8 cellular contexts compared by ENCODE assay signal in genomic region chr12:121583334-121583661, GRCh38. TPM values are rescaled to one million over a fixed set of nuclear protein-coding genes. Genes with fewer than 3 reads are reported as not detected.
DNase-seq lines count a peak whose midpoint lies in the region; ATAC-seq, FAIRE-seq and TF ChIP-seq lines count a peak whose summit lies in the region.
"Not testable (repeated sequence)": the region's sequence is repeated elsewhere in the genome, so short reads cannot be mapped to it uniquely, and the experiment has no call there.

No MANE protein-coding gene starts in this region.

- H2BK15ac ChIP-seq in H1 (ENCODE audit: low read length), result peak overlapping the region; percentile 34; the same call in 1 of the 2 replicates
- H2BK15ac ChIP-seq in neuronal stem cell (ENCODE audit: low read length), result not testable (repeated sequence)

- not testable (repeated sequence) for H4K8ac ChIP-seq in H1 (ENCODE audit: extremely low read depth, insufficient read depth, low read length); neuronal stem cell (ENCODE audit: low read depth, low read length)

- not testable (repeated sequence) for H4K20me1 ChIP-seq in BLaER1; H1 (replicated peaks in 1 of 2; ENCODE audit: control insufficient read depth in 1 of 2, insufficient read depth in 2 of 2, low read length in 2 of 2); HepG2 (ENCODE audit: insufficient read depth, low read length)

- H2AK5ac ChIP-seq in H1 (ENCODE audit: low read depth, low read length), result peak overlapping the region; percentile 78; the same call in 1 of the 2 replicates
- H2AK5ac ChIP-seq in neuronal stem cell (ENCODE audit: low read depth, low read length), result not testable (repeated sequence)

- not testable (repeated sequence) for H2AFZ ChIP-seq in H1 (ENCODE audit: low read length); HepG2 (ENCODE audit: low read length); neuronal stem cell (ENCODE audit: low read length)

- WGBS in H1 (ENCODE audit: extremely low coverage in 1 of 2, insufficient coverage in 1 of 2, insufficient read length in 1 of 2, insufficient replicate concordance in 2 of 2, low coverage in 1 of 2, low lambda C conversion rate in 2 of 2, missing lambda C conversion rate in 1 of 2), 2 experiments, result 76% methylated on average over 2 of the region's 2 CpGs; no CpG with 5 or more reads in 1 of the 2 experiments
- 93% methylated on average over 2 of the region's 2 CpGs for WGBS in HepG2 (ENCODE audit: low lambda C conversion rate)
- WGBS in neuronal stem cell (ENCODE audit: extremely low coverage in 2 of 2, insufficient read length in 2 of 2, insufficient replicate concordance in 1 of 2), 2 donors, result no CpG with 5 or more reads among the region's 2 CpGs

- H3K79me2 ChIP-seq in H1 (ENCODE audit: control insufficient read depth in 1 of 2, insufficient read depth in 2 of 2, low read length in 2 of 2), result peaks cover 0 to 57% of the 10 kb centered on the region in 2 experiments; a peak in 2 of 4 replicates
- not testable (repeated sequence) for H3K79me2 ChIP-seq in HepG2 (ENCODE audit: insufficient read depth, low read length)

- peak overlapping the region; percentile 65 for H4K5ac ChIP-seq in H1 (ENCODE audit: insufficient read length, low read depth, low read length)

- H3K9me3 Mint-ChIP-seq in activated T-helper 17 cell treated with anti-CD3 and anti-CD28 coated beads, Interleukin-2, amount 50 U/mL, for 72 hours; stimulated activated naive B cell treated with anti-CD40 and anti-IgM and Interleukin-4, amounts not matched to agents 10 μg/mL and 1 μg/mL and 100 μg/mL, for 72 hours: not testable (repeated sequence)

- peak overlapping the region; percentile 77; the same call in 1 of the 2 replicates for H2BK20ac ChIP-seq in H1 (ENCODE audit: low read length)

- POLR2A ChIA-PET in H1 (lab: Charles Lee; ENCODE audit: partially characterized antibody) (interaction anchor here (0.5 to 31.0 kb wide), 22 partner anchors 7 to 282 kb away, joined by 3 to 793 read pairs (median 5); partner anchors contain the start of genes MORN3 and ORAI1), HepG2 (lab: Yijun Ruan, JAX) (interaction anchor here (1.2 to 1.8 kb wide), 2 partner anchors 22 to 50 kb away, joined by 3 to 4 read pairs; no protein-coding TSS in a partner anchor)

- not testable (repeated sequence) for H3K27ac ChIP-seq in BLaER1; HepG2 (ENCODE audit: extremely low read length, insufficient read depth, low read length)
- H3K27ac ChIP-seq in H1 (ENCODE audit: low read depth, low read length) (peak overlapping the region; percentile 72), neuronal stem cell (replicated peaks; ENCODE audit: low read length) (peak overlapping the region; percentile 99)

- not testable (repeated sequence) for TF ChIP-seq CTCF in H1 (IDR thresholded peaks at IDR 0.05; ENCODE audit: control extremely low read depth in 1 of 3, insufficient read depth in 1 of 3, low read depth in 1 of 3, low read length in 3 of 3); HepG2 (CRISPR knock-in tag; IDR thresholded peaks at IDR 0.05)

- not testable (repeated sequence) for H3K27me3 Mint-ChIP-seq in activated T-helper 17 cell treated with anti-CD3 and anti-CD28 coated beads, Interleukin-2, amount 50 U/mL, for 72 hours; stimulated activated naive B cell treated with anti-CD40 and anti-IgM and Interleukin-4, amounts not matched to agents 10 μg/mL and 1 μg/mL and 100 μg/mL, for 72 hours

- not testable (repeated sequence) for H2BK120ac ChIP-seq in H1 (replicated peaks; ENCODE audit: low read depth, low read length); neuronal stem cell (ENCODE audit: low read depth, low read length)

- not testable (repeated sequence) for H3K27me3 ChIP-seq in BLaER1; NT2/D1 (ENCODE audit: insufficient read depth, insufficient read length); H1 (replicated peaks in 1 of 4; ENCODE audit: control insufficient read depth in 3 of 4, extremely low read depth in 1 of 4, insufficient read depth in 3 of 4, low read length in 3 of 4); HepG2 (ENCODE audit: control insufficient read depth in 1 of 2, insufficient read depth in 2 of 2, low read length in 2 of 2); neuronal stem cell (ENCODE audit: control insufficient read depth in 3 of 3, insufficient read depth in 3 of 3, low read depth in 1 of 3, low read length in 3 of 3)

- not testable (repeated sequence) for BruUV-seq in HepG2 (replicated peaks; lab: Mats Ljungman, UMichigan)

- H2BK12ac ChIP-seq in H1 (ENCODE audit: low read depth, low read length), result peak overlapping the region; percentile 91
- not testable (repeated sequence) for H2BK12ac ChIP-seq in neuronal stem cell (ENCODE audit: low read length)

- in situ Hi-C loops in HepG2 (cut with HindIII; ENCODE audit: extremely low pct_ligation_motif_present, low pct_unique_long_range_greater_than_20kb), result not testable (repeated sequence)

- H3K9ac ChIP-seq in BLaER1; HepG2 (ENCODE audit: insufficient read depth, low read depth, low read length); neuronal stem cell (ENCODE audit: low read depth, low read length, poor library complexity): not testable (repeated sequence)
- H3K9ac ChIP-seq in ES-I3 (ENCODE audit: low read depth, low read length) (0 out of 2 replicates have a peak overlapping the region, but pooled peaks have one; percentile 89), NT2/D1 (ENCODE audit: insufficient read length, low read depth) (peak overlapping the region; percentile 29), H1 (replicated peaks in 1 of 4; ENCODE audit: extremely low read depth in 1 of 4, low read depth in 3 of 4, low read length in 3 of 4) (0 out of 7 replicates have a peak overlapping the region, but pooled peaks of 1 of the 4 experiments have one; percentile 5)

- H3K4ac ChIP-seq in H1 (replicated peaks; ENCODE audit: insufficient read length, low read depth, low read length); neuronal stem cell (ENCODE audit: low read length): not testable (repeated sequence)

- H3K9me3 ChIP-seq in BLaER1; ES-I3 (ENCODE audit: control insufficient read depth, insufficient read depth, low read length); NT2/D1 (ENCODE audit: insufficient read depth, low read length); H1 (ENCODE audit: insufficient read depth in 2 of 2, low read depth in 1 of 2, low read length in 1 of 2); HepG2 (ENCODE audit: low read length); neuronal stem cell (replicated peaks in 1 of 2; ENCODE audit: control insufficient read depth in 2 of 2, insufficient read depth in 1 of 2, low read depth in 1 of 2, low read length in 2 of 2): not testable (repeated sequence)

- H3K56ac ChIP-seq in H1 (replicated peaks; ENCODE audit: insufficient read length, low read depth, low read length), result not testable (repeated sequence)

- H3K4me2 ChIP-seq in BLaER1 (peak overlapping the region; percentile 91), H1 (ENCODE audit: insufficient read depth in 1 of 2, low read depth in 2 of 2, low read length in 2 of 2) (peak overlapping the region; percentile 93 to 100), neuronal stem cell (ENCODE audit: insufficient read depth, low read length, poor library complexity, severe bottlenecking) (peak overlapping the region; percentile 82)
- not testable (repeated sequence) for H3K4me2 ChIP-seq in HepG2 (ENCODE audit: low read depth, low read length)

- intact Hi-C loops in HepG2 (cut with micrococcal nuclease; ENCODE audit: unreplicated experiment), result not testable (repeated sequence)

- H3K4me1 Mint-ChIP-seq in activated T-helper 17 cell treated with anti-CD3 and anti-CD28 coated beads, Interleukin-2, amount 50 U/mL, for 72 hours, result not testable (repeated sequence)
- peaks cover 20 to 35% of the 10 kb centered on the region in 2 donors for H3K4me1 Mint-ChIP-seq in stimulated activated naive B cell treated with anti-CD40 and anti-IgM and Interleukin-4, amounts not matched to agents 10 μg/mL and 1 μg/mL and 100 μg/mL, for 72 hours

- H3K23ac ChIP-seq in H1 (ENCODE audit: insufficient read length); neuronal stem cell (ENCODE audit: low read depth, low read length, poor library complexity): not testable (repeated sequence)

- H3K4me3 Mint-ChIP-seq in activated T-helper 17 cell treated with anti-CD3 and anti-CD28 coated beads, Interleukin-2, amount 50 U/mL, for 72 hours, result peak overlapping the region; percentile 97
- not testable (repeated sequence) for H3K4me3 Mint-ChIP-seq in stimulated activated naive B cell treated with anti-CD40 and anti-IgM and Interleukin-4, amounts not matched to agents 10 μg/mL and 1 μg/mL and 100 μg/mL, for 72 hours

- peak overlapping the region; percentile 89 for H2BK5ac ChIP-seq in H1 (ENCODE audit: low read depth, low read length)
- not testable (repeated sequence) for H2BK5ac ChIP-seq in neuronal stem cell (ENCODE audit: low read length)

- peak overlapping the region; percentile 93 for H3K18ac ChIP-seq in H1 (ENCODE audit: extremely low read depth, low read length)
- H3K18ac ChIP-seq in neuronal stem cell (ENCODE audit: low read length), result not testable (repeated sequence)

- not testable (repeated sequence) for TF ChIP-seq RAD21 in H1 (IDR thresholded peaks at IDR 0.05 in 1 of 2, conservative IDR thresholded peaks at IDR 0.05 in 1 of 2; ENCODE audit: low read depth in 2 of 2, low read length in 2 of 2); HepG2 (CRISPR knock-in tag; IDR thresholded peaks at IDR 0.05)

- not testable (repeated sequence) for H3K4me3 ChIP-seq in BLaER1; NT2/D1 (ENCODE audit: insufficient read length, low read depth); HepG2 (replicated peaks in 1 of 3; ENCODE audit: insufficient read depth in 1 of 3, low read depth in 2 of 3, low read length in 3 of 3)
- H3K4me3 ChIP-seq in H1 (ENCODE audit: extremely low read depth in 1 of 4, insufficient read depth in 2 of 4, low read depth in 3 of 4, low read length in 4 of 4) (peak overlapping the region; percentile 12 to 88 (median 81); a peak in 3 of 8 replicates), neuronal stem cell (ENCODE audit: low read length in 2 of 2) (peak overlapping the region in 1 of 2 donors; percentile 71)

- ATAC-seq in activated T-helper 17 cell treated with anti-CD3 and anti-CD28 coated beads, Interleukin-2, amount 50 U/mL, for 72 hours (replicated peaks); HepG2; stimulated activated naive B cell treated with anti-CD40 and anti-IgM and Interleukin-4, amounts not matched to agents 10 μg/mL and 1 μg/mL and 100 μg/mL, for 72 hours (replicated peaks): not testable (repeated sequence)

- H3K27ac Mint-ChIP-seq in activated T-helper 17 cell treated with anti-CD3 and anti-CD28 coated beads, Interleukin-2, amount 50 U/mL, for 72 hours, result not testable (repeated sequence)
- peak overlapping the region; percentile 25 for H3K27ac Mint-ChIP-seq in stimulated activated naive B cell treated with anti-CD40 and anti-IgM and Interleukin-4, amounts not matched to agents 10 μg/mL and 1 μg/mL and 100 μg/mL, for 72 hours

- TF ChIP-seq EP300 in H1 (IDR thresholded peaks at IDR 0.05; ENCODE audit: borderline replicate concordance in 1 of 2, low read depth in 2 of 2, low read length in 2 of 2); HepG2 (IDR thresholded peaks at IDR 0.05; ENCODE audit: low read depth in 2 of 2, low read length in 2 of 2); HepG2 (CRISPR knock-in tag; IDR thresholded peaks at IDR 0.05; ENCODE audit: borderline replicate concordance): not testable (repeated sequence)

- peaks cover 14% of the 10 kb centered on the region for H3K23me2 ChIP-seq in H1 (ENCODE audit: low read depth, low read length)

- DNase-seq in NT2/D1 (ENCODE audit: low read depth, low spot score); H1 (ENCODE audit: low read depth in 1 of 2, low spot score in 2 of 2); HepG2 (ENCODE audit: low spot score); neuronal stem cell (ENCODE audit: low spot score); stimulated activated naive B cell treated with anti-CD40 and anti-IgM and Interleukin-4, amounts not matched to agents 10 μg/mL and 1 μg/mL and 100 μg/mL, for 72 hours: not testable (repeated sequence)

- not testable (repeated sequence) for H3K79me1 ChIP-seq in H1 (ENCODE audit: low read depth, low read length); neuronal stem cell (ENCODE audit: low read depth, low read length)

- peaks cover 65% of the 10 kb centered on the region for H3K4me1 ChIP-seq in BLaER1
- peaks cover 23% of the 10 kb centered on the region for H3K4me1 ChIP-seq in ES-I3 (ENCODE audit: insufficient read depth, low read length)
- H3K4me1 ChIP-seq in NT2/D1 (ENCODE audit: insufficient read depth, insufficient read length); neuronal stem cell (ENCODE audit: control insufficient read depth in 2 of 2, insufficient read depth in 1 of 2, low read depth in 1 of 2, low read length in 2 of 2): not testable (repeated sequence)
- H3K4me1 ChIP-seq in H1 (replicated peaks in 1 of 4; ENCODE audit: control insufficient read depth in 3 of 4, insufficient read depth in 4 of 4, low read length in 3 of 4), result peaks cover 4 to 13% (median 8%) of the 10 kb centered on the region in 4 experiments; a peak in 5 of 7 replicates
- peaks cover 28% of the 10 kb centered on the region for H3K4me1 ChIP-seq in HepG2 (ENCODE audit: insufficient read depth, low read length)

- H3K14ac ChIP-seq in H1 (ENCODE audit: insufficient read length); neuronal stem cell (ENCODE audit: low read length): not testable (repeated sequence)

- H3K36me3 Mint-ChIP-seq in activated T-helper 17 cell treated with anti-CD3 and anti-CD28 coated beads, Interleukin-2, amount 50 U/mL, for 72 hours (ENCODE audit: low read depth); stimulated activated naive B cell treated with anti-CD40 and anti-IgM and Interleukin-4, amounts not matched to agents 10 μg/mL and 1 μg/mL and 100 μg/mL, for 72 hours: not testable (repeated sequence)

- FAIRE-seq in H1 (lab: Jason Lieb, UNC); HepG2 (lab: Jason Lieb, UNC): not testable (repeated sequence)

- H4K91ac ChIP-seq in H1 (replicated peaks; ENCODE audit: insufficient read length, low read length), result peak overlapping the region; percentile 71
- not testable (repeated sequence) for H4K91ac ChIP-seq in neuronal stem cell (ENCODE audit: low read depth, low read length, poor library complexity)

- CTCF ChIA-PET in H1 (lab: Charles Lee; ENCODE audit: partially characterized antibody), result interaction anchor here (0.6 to 2.9 kb wide), 12 partner anchors 8 to 210 kb away, joined by 3 to 17 read pairs (median 3); partner anchors contain the start of genes ORAI1 and RHOF
- CTCF ChIA-PET in HepG2 (lab: Yijun Ruan, JAX; ENCODE audit: low intra/inter-chr PET ratio, low total read pairs), result not testable (repeated sequence)

- not testable (repeated sequence) for H3K36me3 ChIP-seq in BLaER1; ES-I3 (ENCODE audit: insufficient read depth, low read length); NT2/D1 (ENCODE audit: insufficient read depth, insufficient read length, low read length); H1 (ENCODE audit: control insufficient read depth in 2 of 4, insufficient read depth in 4 of 4, low read length in 3 of 4); HepG2 (replicated peaks in 1 of 2; ENCODE audit: control insufficient read depth in 1 of 2, insufficient read depth in 2 of 2, low read length in 2 of 2); neuronal stem cell (replicated peaks in 1 of 2; ENCODE audit: control insufficient read depth in 2 of 2, insufficient read depth in 2 of 2, low read length in 2 of 2)

- not testable (repeated sequence) for TF ChIP-seq POLR2A in H1 (IDR thresholded peaks at IDR 0.05; ENCODE audit: control extremely low read depth in 1 of 2, low read depth in 2 of 2, low read length in 2 of 2); HepG2 (IDR thresholded peaks at IDR 0.05; ENCODE audit: insufficient read depth in 1 of 2, low read depth in 2 of 2, low read length in 2 of 2)

RNA-seq across cellular contexts. Expression of gene KDM2B, which starts 2.5 kb away (rescaled TPM):
- total RNA-seq in activated T-helper 17 cell treated with anti-CD3 and anti-CD28 coated beads, Interleukin-2, amount 50 U/mL, for 72 hours, result 10 to 100 TPM; 64.2 to 76.4 TPM
- 156 and 162 TPM in 2 replicates for total RNA-seq in H1 (2021; fragmentation: NEBNext Ultra II Directional; extraction: Animal tissue kit (Norgen Biotek cat#: 25700))
- polyA plus RNA-seq in H1 (2011; rRNA removed) (111 and 167 TPM in 2 replicates), HepG2 (2011; rRNA removed) (17.0 and 17.5 TPM in 2 replicates)
- polyA plus RNA-seq in H1 (2011; cell fraction: cytosol; rRNA removed), result 83.9 TPM
- polyA plus RNA-seq in H1 (2011; cell fraction: nucleus; rRNA removed), result 273 TPM
- 96.2 to 111 TPM (median 103 TPM) in 4 replicates for polyA plus RNA-seq in H1 (2012, experiment 1 of 2)
- 36.6 TPM for polyA plus RNA-seq in H1 (2012, experiment 2 of 2)
- polyA plus RNA-seq in H1 (2013, experiment 1 of 2), result 77.1 TPM
- polyA plus RNA-seq in H1 (2013, experiment 2 of 2), result 72.5 TPM
- 262 and 318 TPM in 2 replicates for polyA minus RNA-seq in H1 (2011; rRNA and poly(A)+ RNA removed)
- 128 TPM for polyA minus RNA-seq in H1 (2011; cell fraction: cytosol; rRNA and poly(A)+ RNA removed)
- 128 TPM for polyA minus RNA-seq in H1 (2011; cell fraction: nucleus; rRNA and poly(A)+ RNA removed)
- total RNA-seq in HepG2 (2016; rRNA removed; fragmentation: Illumina TruSeq; extraction: Trizol), result 25.3 and 26.1 TPM in 2 replicates
- 11.2 and 11.4 TPM in 2 replicates for total RNA-seq in HepG2 (2016; cell fraction: cytosol; rRNA removed; fragmentation: Illumina TruSeq; extraction: Trizol; ENCODE audit: low read depth)
- total RNA-seq in HepG2 (2016; cell fraction: insoluble cytoplasmic fraction; rRNA removed; fragmentation: Illumina TruSeq; extraction: Trizol), result 20.6 and 26.1 TPM in 2 replicates
- total RNA-seq in HepG2 (2016; cell fraction: membrane; rRNA removed; fragmentation: Illumina TruSeq; extraction: Trizol), result 25.8 and 29.0 TPM in 2 replicates
- 18.4 and 20.7 TPM in 2 replicates for total RNA-seq in HepG2 (2016; cell fraction: nucleus; rRNA removed; fragmentation: Illumina TruSeq; extraction: Trizol)
- 8.3 and 13.5 TPM in 2 replicates for polyA plus RNA-seq in HepG2 (2011; cell fraction: cytosol; rRNA removed)
- polyA plus RNA-seq in HepG2 (2011; cell fraction: nucleus; rRNA removed), result 50.3 and 60.7 TPM in 2 replicates
- 13.5 and 15.6 TPM in 2 replicates for polyA plus RNA-seq in HepG2 (2012)
- 6.0 and 6.9 TPM in 2 replicates for polyA plus RNA-seq in HepG2 (2016; cell fraction: cytosol; fragmentation: Illumina TruSeq; extraction: Trizol; ENCODE audit: low read depth)
- 23.7 and 31.0 TPM in 2 replicates for polyA plus RNA-seq in HepG2 (2016; cell fraction: insoluble cytoplasmic fraction; fragmentation: Illumina TruSeq; extraction: Trizol; ENCODE audit: low read depth)
- 17.2 and 18.2 TPM in 2 replicates for polyA plus RNA-seq in HepG2 (2016; cell fraction: membrane; fragmentation: Illumina TruSeq; extraction: Trizol; ENCODE audit: low read depth)
- polyA plus RNA-seq in HepG2 (2016; cell fraction: nucleus; fragmentation: Illumina TruSeq; extraction: Trizol; ENCODE audit: insufficient read depth, low read depth), result 36.9 and 37.0 TPM in 2 replicates
- 53.2 and 72.8 TPM in 2 replicates for polyA minus RNA-seq in HepG2 (2011; rRNA and poly(A)+ RNA removed; ENCODE audit: low replicate concordance)
- 18.0 and 20.7 TPM in 2 replicates for polyA minus RNA-seq in HepG2 (2011; cell fraction: cytosol; rRNA and poly(A)+ RNA removed)
- 21.1 and 21.9 TPM in 2 replicates for polyA minus RNA-seq in HepG2 (2011; cell fraction: nucleus; rRNA and poly(A)+ RNA removed)
- polyA plus RNA-seq in neuronal stem cell (2013, experiment 1 of 2), result 63.7 TPM
- polyA plus RNA-seq in neuronal stem cell (2013, experiment 2 of 2), result 67.7 TPM

RNA-seq across cellular contexts. Expression of gene ORAI1, which starts 43.0 kb away (rescaled TPM):
- 10 to 100 TPM; 24.0 to 31.3 TPM for total RNA-seq in activated T-helper 17 cell treated with anti-CD3 and anti-CD28 coated beads, Interleukin-2, amount 50 U/mL, for 72 hours
- 28.4 and 29.9 TPM in 2 replicates for total RNA-seq in H1 (2021; fragmentation: NEBNext Ultra II Directional; extraction: Animal tissue kit (Norgen Biotek cat#: 25700))
- polyA plus RNA-seq in H1 (2011; rRNA removed) (71.5 and 101 TPM in 2 replicates), HepG2 (2011; rRNA removed) (17.2 and 22.9 TPM in 2 replicates)
- 41.8 TPM for polyA plus RNA-seq in H1 (2011; cell fraction: cytosol; rRNA removed)
- polyA plus RNA-seq in H1 (2011; cell fraction: nucleus; rRNA removed), result 39.3 TPM
- 16.2 to 31.6 TPM (median 27.3 TPM) in 4 replicates for polyA plus RNA-seq in H1 (2012, experiment 1 of 2)
- 24.8 TPM for polyA plus RNA-seq in H1 (2012, experiment 2 of 2)
- 27.2 TPM for polyA plus RNA-seq in H1 (2013, experiment 1 of 2)
- 31.4 TPM for polyA plus RNA-seq in H1 (2013, experiment 2 of 2)
- polyA minus RNA-seq in H1 (2011; rRNA and poly(A)+ RNA removed), result 21.6 and 29.6 TPM in 2 replicates
- 46.5 TPM for polyA minus RNA-seq in H1 (2011; cell fraction: cytosol; rRNA and poly(A)+ RNA removed)
- polyA minus RNA-seq in H1 (2011; cell fraction: nucleus; rRNA and poly(A)+ RNA removed), result 26.7 TPM
- total RNA-seq in HepG2 (2016; rRNA removed; fragmentation: Illumina TruSeq; extraction: Trizol), result 5.9 and 9.2 TPM in 2 replicates
- total RNA-seq in HepG2 (2016; cell fraction: cytosol; rRNA removed; fragmentation: Illumina TruSeq; extraction: Trizol; ENCODE audit: low read depth), result 9.9 and 13.0 TPM in 2 replicates
- total RNA-seq in HepG2 (2016; cell fraction: insoluble cytoplasmic fraction; rRNA removed; fragmentation: Illumina TruSeq; extraction: Trizol), result 5.9 and 8.5 TPM in 2 replicates
- 20.1 and 22.8 TPM in 2 replicates for total RNA-seq in HepG2 (2016; cell fraction: membrane; rRNA removed; fragmentation: Illumina TruSeq; extraction: Trizol)
- total RNA-seq in HepG2 (2016; cell fraction: nucleus; rRNA removed; fragmentation: Illumina TruSeq; extraction: Trizol), result 5.2 and 6.1 TPM in 2 replicates
- 16.7 and 25.1 TPM in 2 replicates for polyA plus RNA-seq in HepG2 (2011; cell fraction: cytosol; rRNA removed)
- polyA plus RNA-seq in HepG2 (2011; cell fraction: nucleus; rRNA removed), result 15.9 and 16.3 TPM in 2 replicates
- polyA plus RNA-seq in HepG2 (2012), result 7.9 and 10.4 TPM in 2 replicates
- 25.7 and 30.9 TPM in 2 replicates for polyA plus RNA-seq in HepG2 (2016; cell fraction: cytosol; fragmentation: Illumina TruSeq; extraction: Trizol; ENCODE audit: low read depth)
- polyA plus RNA-seq in HepG2 (2016; cell fraction: insoluble cytoplasmic fraction; fragmentation: Illumina TruSeq; extraction: Trizol; ENCODE audit: low read depth), result 11.8 and 15.4 TPM in 2 replicates
- 37.8 and 38.4 TPM in 2 replicates for polyA plus RNA-seq in HepG2 (2016; cell fraction: membrane; fragmentation: Illumina TruSeq; extraction: Trizol; ENCODE audit: low read depth)
- polyA plus RNA-seq in HepG2 (2016; cell fraction: nucleus; fragmentation: Illumina TruSeq; extraction: Trizol; ENCODE audit: insufficient read depth, low read depth), result 15.0 and 18.5 TPM in 2 replicates
- polyA minus RNA-seq in HepG2 (2011; rRNA and poly(A)+ RNA removed; ENCODE audit: low replicate concordance), result 35.3 and 72.8 TPM in 2 replicates
- 23.0 and 25.6 TPM in 2 replicates for polyA minus RNA-seq in HepG2 (2011; cell fraction: cytosol; rRNA and poly(A)+ RNA removed)
- polyA minus RNA-seq in HepG2 (2011; cell fraction: nucleus; rRNA and poly(A)+ RNA removed), result 5.9 and 7.3 TPM in 2 replicates
- polyA plus RNA-seq in neuronal stem cell (2013, experiment 1 of 2), result 15.7 TPM
- polyA plus RNA-seq in neuronal stem cell (2013, experiment 2 of 2), result 15.4 TPM
